3 cellular contexts compared by ENCODE assay signal in genomic region chr7:98575878-98576277, GRCh38. TPM values are rescaled to one million over a fixed set of nuclear protein-coding genes. Genes with fewer than 3 reads are reported as not detected.
"Had no signal": no experiment of that assay in that cellular context is flagged by ENCODE, and none has a peak within 500 bp of the region (broad histone marks: within the 10 kb centered on the region; RNA-seq: fewer than 3 reads in every experiment).

No MANE protein-coding gene starts in this region.

- H3K4me3 ChIP-seq: GM12878 had no signal

- ATAC-seq: GM12878 had no signal

- DNase-seq: GDM1, GF-D8 had no signal

RNA-seq across cellular contexts. Expression of gene NPTX2, which starts 41.2 kb away (rescaled TPM):
- total RNA-seq: GM12878 had no signal
